Comparison of ENCODE assay signal across 1 cellular context in genomic region chr12:6644903-6645302, GRCh38.
TF ChIP-seq lines count a peak whose summit lies in the region.

No MANE protein-coding gene starts in this region.

TF ChIP-seq in HCT116, 20 proteins besides CTCF, POLR2A, EP300 and RAD21 (continued from another document):
- TF ChIP-seq REST (IDR thresholded peaks at IDR 0.05; ENCODE audit: low read depth) (no peak), CEBPB (IDR thresholded peaks at IDR 0.05; ENCODE audit: low read depth) (no peak), ZBTB33 (IDR thresholded peaks at IDR 0.05; ENCODE audit: extremely low read depth, insufficient replicate concordance, low read length) (no peak), TCF7L2 (IDR thresholded peaks at IDR 0.05; ENCODE audit: borderline replicate concordance, extremely low read depth, insufficient read depth, insufficient read length) (no peak), FOSL1 (IDR thresholded peaks at IDR 0.05; ENCODE audit: low read depth) (no peak), ATF3 (IDR thresholded peaks at IDR 0.05) (no peak), EGR1 (IDR thresholded peaks at IDR 0.05; ENCODE audit: low read depth) (no peak), JUND (IDR thresholded peaks at IDR 0.05) (no peak), SRF (IDR thresholded peaks at IDR 0.05; ENCODE audit: low read depth) (no peak), ZFX (IDR thresholded peaks at IDR 0.05) (no peak), YY1 (IDR thresholded peaks at IDR 0.05; ENCODE audit: extremely low read depth, insufficient replicate concordance, low read depth, low read length) (no peak), POLR2AphosphoS5 (IDR thresholded peaks at IDR 0.05; ENCODE audit: low read depth, low read length) (no peak), ZNF274 (IDR thresholded peaks at IDR 0.05; ENCODE audit: low read depth, low read length) (no peak), CBX3 (IDR thresholded peaks at IDR 0.05; ENCODE audit: low read depth) (no peak)
TF ChIP-seq in HCT116: peak in this region for 0.
